In genomic region chrX:153725832-153726285, GRCh38 we compare ENCODE assay signal across 9 cellular contexts. TPM values are rescaled to one million over a fixed set of nuclear protein-coding genes. Genes with fewer than 3 reads are reported as not detected.
DNase-seq lines count a peak whose midpoint lies in the region; ATAC-seq and TF ChIP-seq lines count a peak whose summit lies in the region.
"Had no signal": no experiment of that assay in that cellular context is flagged by ENCODE, and none has a peak within 500 bp of the region (broad histone marks: within the 10 kb centered on the region; RNA-seq: fewer than 3 reads in every experiment).

No MANE protein-coding gene starts in this region.

- TF ChIP-seq CTCF in DND-41 (IDR thresholded peaks at IDR 0.05; ENCODE audit: borderline replicate concordance, extremely low read depth, low read length, poor library complexity, severe bottlenecking), result no peak
- no peak for TF ChIP-seq CTCF in RWPE2 (IDR thresholded peaks at IDR 0.05; ENCODE audit: poor library complexity, severe bottlenecking)
- no peak for TF ChIP-seq CTCF in esophagus squamous epithelium (IDR thresholded peaks at IDR 0.05)
- no peak for TF ChIP-seq CTCF in sigmoid colon (IDR thresholded peaks at IDR 0.05)

- peaks cover 21% of the 10 kb centered on the region for H4K20me1 ChIP-seq in DND-41 (ENCODE audit: insufficient read depth, low read length)

- no peak overlapping the region for H3K27ac ChIP-seq in DND-41 (ENCODE audit: low read length)
- H3K27ac ChIP-seq in RWPE2 (ENCODE audit: poor library complexity, severe bottlenecking), result peak overlapping the region; percentile 65
- peak overlapping the region; percentile 70 to 96 (median 82) for H3K27ac ChIP-seq in esophagus squamous epithelium
- peak overlapping the region; percentile 86 to 93 (median 91) for H3K27ac ChIP-seq in sigmoid colon

- intact Hi-C loops in esophagus squamous epithelium (cut with DNase I) (no loop called here), sigmoid colon (cut with DNase I) (loop anchor here (2.0 kb wide), 1 partner anchor 17 kb away; no protein-coding TSS in a partner anchor)

- no peak overlapping the region for H2AFZ ChIP-seq in DND-41 (ENCODE audit: low read depth, low read length)

- H3K4me1 ChIP-seq in DND-41 (ENCODE audit: insufficient read depth, low read length) (peaks cover 24% of the 10 kb centered on the region), RWPE2 (ENCODE audit: insufficient read depth, poor library complexity, severe bottlenecking) (peaks cover 12% of the 10 kb centered on the region), esophagus squamous epithelium (peaks cover 33 to 61% (median 33%) of the 10 kb centered on the region in 3 donors), sigmoid colon (peaks cover 0 to 60% (median 55%) of the 10 kb centered on the region in 4 donors)

- TF ChIP-seq POLR2A in esophagus squamous epithelium (IDR thresholded peaks at IDR 0.05) (no peak), sigmoid colon (IDR thresholded peaks at IDR 0.05) (no peak)

- WGBS in esophagus squamous epithelium, 2 donors, result 100% methylated on average over 1 of the region's 35 CpGs; no CpG with 5 or more reads in 1 of the 2 donors
- WGBS in sigmoid colon, 2 donors, result 69 to 78% methylated on average over 35 of the region's 35 CpGs

- H3K36me3 ChIP-seq in DND-41 (ENCODE audit: insufficient read depth, low read length) (peaks cover 19% of the 10 kb centered on the region), RWPE2 (ENCODE audit: low read depth) (peaks cover 19% of the 10 kb centered on the region), esophagus squamous epithelium (peaks cover 0 to 8% (median 0%) of the 10 kb centered on the region in 3 donors), sigmoid colon (peaks cover 0 to 14% (median under 1%) of the 10 kb centered on the region in 4 donors)

- no peak for TF ChIP-seq EP300 in sigmoid colon (IDR thresholded peaks at IDR 0.05)

- DNase-seq in DND-41, result no peak
- DNase-seq in RWPE2 (ENCODE audit: low spot score), result no peak
- no peak for DNase-seq in esophagus squamous epithelium (lab: John Stamatoyannopoulos, UW)
- DNase-seq in sigmoid colon, result no peak
- DNase-seq in effector CD4-positive, alpha-beta T cell, result no peak
- no peak for DNase-seq in KG1 (lab: John Stamatoyannopoulos, UW)
- DNase-seq: NCI-H69 had no signal

- H3K9ac ChIP-seq in DND-41 (ENCODE audit: low read depth, low read length), result peak overlapping the region; percentile 78; the same call in 1 of the 2 replicates

- ATAC-seq in DND-41 (ENCODE audit: insufficient read depth, low read depth) (no peak), RWPE2 (ENCODE audit: low read depth) (no peak), HG03039 (IDR thresholded peaks at IDR 0.05; ENCODE audit: unreplicated experiment) (no peak), GM18517 (IDR thresholded peaks at IDR 0.05; ENCODE audit: unreplicated experiment) (no peak)

- no peak overlapping the region for H3K4me2 ChIP-seq in DND-41 (ENCODE audit: insufficient read depth, low read length)

- no peak overlapping the region for H3K4me3 ChIP-seq in DND-41 (ENCODE audit: low read depth in 1 of 2, low read length in 2 of 2)
- H3K4me3 ChIP-seq in RWPE2 (ENCODE audit: severe bottlenecking), result no peak overlapping the region
- peak overlapping the region in 3 of 4 donors; percentile 14 to 80 (median 76) for H3K4me3 ChIP-seq in esophagus squamous epithelium
- peak overlapping the region in 3 of 4 donors; percentile 69 to 78 (median 76) for H3K4me3 ChIP-seq in sigmoid colon

- no peaks in the 10 kb centered on the region for H3K9me3 ChIP-seq in DND-41 (ENCODE audit: insufficient read depth, low read length, severe bottlenecking)
- H3K9me3 ChIP-seq in RWPE2 (ENCODE audit: severe bottlenecking), result no peaks in the 10 kb centered on the region
- no peaks in the 10 kb centered on the region for H3K9me3 ChIP-seq in esophagus squamous epithelium
- no peaks in the 10 kb centered on the region for H3K9me3 ChIP-seq in sigmoid colon

- H3K27me3 ChIP-seq in DND-41 (ENCODE audit: insufficient read depth, low read length, poor library complexity), result no peaks in the 10 kb centered on the region
- no peaks in the 10 kb centered on the region for H3K27me3 ChIP-seq in RWPE2 (ENCODE audit: insufficient read depth, poor library complexity, severe bottlenecking)
- H3K27me3 ChIP-seq in esophagus squamous epithelium, result no peaks in the 10 kb centered on the region
- no peaks in the 10 kb centered on the region for H3K27me3 ChIP-seq in sigmoid colon

- peaks cover 28% of the 10 kb centered on the region for H3K79me2 ChIP-seq in DND-41 (ENCODE audit: insufficient read depth, low read length)

RNA-seq across cellular contexts. Expression of gene ABCD1, which starts 1.2 kb away (rescaled TPM):
- total RNA-seq in esophagus squamous epithelium, result 1 to 10 TPM; 1.8 to 5.0 (median 3.5) TPM
- 10 to 100 TPM; 11.0 to 21.3 (median 18.3) TPM for total RNA-seq in sigmoid colon
- 10 to 100 TPM in 1 of 3 donors, 1 to 10 TPM in 2; 1.8 to 12.8 (median 3.2) TPM for polyA plus RNA-seq in sigmoid colon

RNA-seq across cellular contexts. Expression of gene BCAP31, which starts 1.7 kb away (rescaled TPM):
- total RNA-seq in esophagus squamous epithelium, result 100 to 1,000 TPM in 3 of 4 donors, 10 to 100 TPM in 1; 99.2 to 180 (median 142) TPM
- total RNA-seq in sigmoid colon, result 100 to 1,000 TPM in 1 of 4 donors, 10 to 100 TPM in 3; 59.3 to 124 (median 70.4) TPM
- 100 to 1,000 TPM in 1 of 3 donors, 10 to 100 TPM in 2; 61.3 to 216 (median 70.9) TPM for polyA plus RNA-seq in sigmoid colon

RNA-seq across cellular contexts. Expression of gene SLC6A8, which starts 38.1 kb away (rescaled TPM):
- total RNA-seq in esophagus squamous epithelium, result 10 to 100 TPM; 19.5 to 36.2 (median 25.4) TPM
- 10 to 100 TPM; 31.9 to 60.7 (median 35.1) TPM for total RNA-seq in sigmoid colon
- polyA plus RNA-seq in sigmoid colon, result 100 to 1,000 TPM in 1 of 3 donors, 10 to 100 TPM in 2; 67.9 to 158 (median 70.5) TPM

RNA-seq across cellular contexts. Expression of gene PLXNB3, which starts 38.2 kb away (rescaled TPM):
- total RNA-seq in esophagus squamous epithelium (10 to 100 TPM in 1 of 4 donors, 1 to 10 TPM in 3; 3.2 to 13.4 (median 6.9) TPM), sigmoid colon (10 to 100 TPM in 3 of 4 donors, 1 to 10 TPM in 1; 9.2 to 50.1 (median 25.7) TPM)
- 1 to 10 TPM in 1 of 3 donors, under 1 TPM in 1, not detected in 1; 0.60 to 2.2 TPM for polyA plus RNA-seq in sigmoid colon

RNA-seq across cellular contexts. Expression of gene PNCK, which starts 52.2 kb away (rescaled TPM):
- total RNA-seq in esophagus squamous epithelium (1 to 10 TPM in 2 of 4 donors, under 1 TPM in 1, not detected in 1; 0.82 to 5.7 (median 1.5) TPM), sigmoid colon (100 to 1,000 TPM in 1 of 4 donors, 10 to 100 TPM in 3; 33.9 to 135 (median 64.2) TPM)
- polyA plus RNA-seq in sigmoid colon, result 1 to 10 TPM in 1 of 3 donors, not detected in 2; 4.6 TPM

Comparison
In these comparisons a context has a peak if more than half of its experiments do, and no peak if none do; other contexts are left out.
1. H3K4me3 ChIP-seq: peak in esophagus squamous epithelium (3 of 4) and sigmoid colon (3 of 4); none in DND-41 (0 of 2) and RWPE2 (single experiment).